In genomic region chr7:143380646-143381426, GRCh38 we compare ENCODE assay signal across 8 cellular contexts. TPM values are rescaled to one million over a fixed set of nuclear protein-coding genes. Genes with fewer than 3 reads are reported as not detected.
A peak's percentile ranks its signal among the peaks of the same experiment; 100 is the strongest.
DNase-seq lines count a peak whose midpoint lies in the region; ATAC-seq and TF ChIP-seq lines count a peak whose summit lies in the region.

ZYX (plus strand) TSS chr7:143381345; CDS start chr7:143381572, 227 bp downstream.

- intact Hi-C loops in activated CD4-positive, alpha-beta memory T cell treated with anti-CD3 and anti-CD28 coated beads for 36 hours (cut with micrococcal nuclease) = loop anchor here (1.0 to 5.0 kb wide), 10 partner anchors 9 to 1441 kb away; partner anchors contain the start of genes CASP2, EPHA1 and FAM131B
- intact Hi-C loops in right lobe of liver (cut with DNase I) = no loop called here

- peaks cover 31% of the 10 kb centered on the region for H3K4me1 Mint-ChIP-seq in activated CD4-positive, alpha-beta memory T cell treated with anti-CD3 and anti-CD28 coated beads for 36 hours (ENCODE audit: low read depth)

- H3K36me3 ChIP-seq in right lobe of liver = no peaks in the 10 kb centered on the region

- CTCF ChIA-PET in activated CD4-positive, alpha-beta memory T cell treated with anti-CD3 and anti-CD28 coated beads for 36 hours (lab: Charles Lee) = interaction anchor here (0.5 to 3.4 kb wide), 26 partner anchors 9 to 572 kb away, joined by 3 to 26 read pairs (median 4); partner anchors contain the start of genes CASP2, EPHA1, FAM131B and GSTK1

- peaks cover 3% of the 10 kb centered on the region for H3K36me3 Mint-ChIP-seq in activated CD4-positive, alpha-beta memory T cell treated with anti-CD3 and anti-CD28 coated beads for 36 hours

- DNase-seq in Ammon's horn (ENCODE audit: low spot score) = peak; percentile 92
- DNase-seq in GM19238 (ENCODE audit: insufficient read length, low spot score) = peak; percentile 92
- DNase-seq in NCI-H748 treated with DMSO at 0.1 percent for 48 hours (lab: John Stamatoyannopoulos, UW) = peak; percentile 35
- peak; percentile 94 for DNase-seq in activated CD4-positive, alpha-beta memory T cell treated with anti-CD3 and anti-CD28 coated beads for 36 hours
- DNase-seq in dermis microvascular lymphatic vessel endothelial cell (ENCODE audit: low read depth in 2 of 2) = peak; percentile 82 to 97
- DNase-seq in right lobe of liver = peak; percentile 98
- DNase-seq in stimulated activated CD4-positive, alpha-beta T cell treated with anti-CD3 and anti-CD28 coated beads, Interleukin-4, amount 100 ng/mL, for 48 hours (ENCODE audit: low read depth in 2 of 2) = peak; percentile 73 to 86

- H3K4me3 Mint-ChIP-seq in activated CD4-positive, alpha-beta memory T cell treated with anti-CD3 and anti-CD28 coated beads for 36 hours = peak within 1 kb of the TSS; percentile 82

- peak within 1 kb of the TSS; percentile 90 for H3K27ac Mint-ChIP-seq in activated CD4-positive, alpha-beta memory T cell treated with anti-CD3 and anti-CD28 coated beads for 36 hours

- H3K4me1 ChIP-seq in right lobe of liver = peaks cover 0 to 41% (median 17%) of the 10 kb centered on the region in 4 donors

- WGBS in right lobe of liver (ENCODE audit: insufficient coverage, low coverage, low lambda C conversion rate, missing lambda C conversion rate) = 1% methylated on average over 29 of the region's 72 CpGs

- POLR2A ChIA-PET in activated CD4-positive, alpha-beta memory T cell treated with anti-CD3 and anti-CD28 coated beads for 36 hours (lab: Charles Lee) = interaction anchor here (0.6 to 1.9 kb wide), 8 partner anchors 9 to 1094 kb away, joined by 3 to 6 read pairs (median 4); partner anchors contain the start of genes CASP2 and FAM131B

- H3K27me3 ChIP-seq in right lobe of liver = no peaks in the 10 kb centered on the region

- peak within 1 kb of the TSS; percentile 69 to 98 (median 93) for H3K4me3 ChIP-seq in right lobe of liver

- H3K9me3 Mint-ChIP-seq in activated CD4-positive, alpha-beta memory T cell treated with anti-CD3 and anti-CD28 coated beads for 36 hours = no peaks in the 10 kb centered on the region

- peak within 1 kb of the TSS; percentile 98 to 99 (median 98) for H3K27ac ChIP-seq in right lobe of liver

- H3K27me3 Mint-ChIP-seq in activated CD4-positive, alpha-beta memory T cell treated with anti-CD3 and anti-CD28 coated beads for 36 hours = no peaks in the 10 kb centered on the region

- peak; percentile 83 for ATAC-seq in HG03439 (IDR thresholded peaks at IDR 0.05; ENCODE audit: unreplicated experiment)
- ATAC-seq in right lobe of liver = peak; percentile 82 to 94 (median 88)

- TF ChIP-seq CTCF in right lobe of liver (IDR thresholded peaks at IDR 0.05) = no peak

- peak; percentile 90 for TF ChIP-seq POLR2A in right lobe of liver (IDR thresholded peaks at IDR 0.05)

- no peaks in the 10 kb centered on the region for H3K9me3 ChIP-seq in right lobe of liver

RNA-seq across cellular contexts. Expression of gene ZYX, which starts in this region (rescaled TPM):
- 100 to 1,000 TPM; 137 to 140 TPM for total RNA-seq in activated CD4-positive, alpha-beta memory T cell treated with anti-CD3 and anti-CD28 coated beads for 36 hours
- total RNA-seq in dermis microvascular lymphatic vessel endothelial cell (11.8 and 33.3 TPM in 2 replicates), right lobe of liver (100 to 1,000 TPM in 1 of 6 experiments, 10 to 100 TPM in 5; 29.7 to 129 (median 43.6) TPM)

Comparison
In these comparisons a context has a peak if more than half of its experiments do, and no peak if none do; other contexts are left out.
1. Peak in every context shown above with its lines: DNase-seq, ATAC-seq, H3K4me3 ChIP-seq and H3K27ac ChIP-seq.
2. DNase-seq: peak in every context shown above with its lines; median percentile 98 in right lobe of liver; 94 in activated CD4-positive, alpha-beta memory T cell treated with anti-CD3 and anti-CD28 coated beads for 36 hours; 92 in Ammon's horn; 92 in GM19238; 90 in dermis microvascular lymphatic vessel endothelial cell; 80 in stimulated activated CD4-positive, alpha-beta T cell treated with anti-CD3 and anti-CD28 coated beads, Interleukin-4, amount 100 ng/mL, for 48 hours; 35 in NCI-H748 treated with DMSO at 0.1 percent for 48 hours.